27 cellular contexts compared by ENCODE assay signal in genomic region chr18:12930908-12931307, GRCh38.
"Had no signal": no experiment of that assay in that cellular context is flagged by ENCODE, and none has a peak within 500 bp of the region (broad histone marks: within the 10 kb centered on the region; RNA-seq: fewer than 3 reads in every experiment).

No MANE protein-coding gene starts in this region.

- H3K36me3 ChIP-seq: adrenal gland, esophagus squamous epithelium, gastroesophageal sphincter, heart right ventricle had no signal

- H3K27me3 ChIP-seq: adrenal gland, body of pancreas, gastroesophageal sphincter, heart right ventricle had no signal

- DNase-seq: activated CD4-positive, alpha-beta T cell treated with anti-CD3 and anti-CD28 coated beads for 48 hours; activated CD4-positive, alpha-beta T cell treated with anti-CD3 and anti-CD28 coated beads, Interleukin-2, amount 50 U/mL, for 1 hour; activated CD4-positive, alpha-beta T cell treated with anti-CD3 and anti-CD28 coated beads, Interleukin-2, amount 50 U/mL, for 48 hours; activated CD8-positive, alpha-beta memory T cell treated with anti-CD3 and anti-CD28 coated beads for 24 hours; activated CD8-positive, alpha-beta T cell treated with anti-CD3 and anti-CD28 coated beads for 36 hours; activated effector memory CD4-positive, alpha-beta T cell treated with Interleukin-2 at 50 U/mL for 16 hours; activated gamma-delta T cell treated with Interleukin-2 at 50 U/mL for 16 hours; activated naive CD4-positive, alpha-beta T cell treated with anti-CD3 and anti-CD28 coated beads for 36 hours; activated naive CD8-positive, alpha-beta T cell treated with anti-CD3 and anti-CD28 coated beads for 36 hours; activated naive CD8-positive, alpha-beta T cell treated with anti-CD3 and anti-CD28 coated beads, Interleukin-2, amount 50 U/mL, for 24 hours; activated T-cell treated with anti-CD3 and anti-CD28 coated beads, Interleukin-2, amount 50 U/mL, for 4 hours; adrenal gland; amygdala; aorta; body of pancreas; caudate nucleus; cortex of kidney; dermis blood vessel endothelial cell; effector CD4-positive, alpha-beta T cell; effector memory CD8-positive, alpha-beta T cell; esophagus squamous epithelium; foreskin melanocyte; heart right ventricle; T-helper 1 cell; T-helper 17 cell had no signal

- H3K4me1 ChIP-seq: adrenal gland, body of pancreas, gastroesophageal sphincter had no signal

- H3K9me3 ChIP-seq: adrenal gland, body of pancreas, esophagus squamous epithelium, gastroesophageal sphincter, heart right ventricle had no signal

- H3K4me3 ChIP-seq: adrenal gland, body of pancreas, esophagus squamous epithelium, gastroesophageal sphincter, heart right ventricle had no signal

- H3K27ac ChIP-seq: adrenal gland, body of pancreas, epithelial cell of prostate, esophagus squamous epithelium, gastroesophageal sphincter, heart right ventricle had no signal
